Comparison of ENCODE assay signal across 1 cellular context in genomic region chr12:96371138-96371786, GRCh38.
TF ChIP-seq lines count a peak whose summit lies in the region.

No MANE protein-coding gene starts in this region.

TF ChIP-seq in K562, 482 proteins besides CTCF, POLR2A, EP300 and RAD21 (continued from another document and continues in another):
- TF ChIP-seq CTCFL (IDR thresholded peaks at IDR 0.05; ENCODE audit: borderline replicate concordance, insufficient read depth, low read depth, low read length, poor library complexity, severe bottlenecking) = no peak
- no peak for TF ChIP-seq BRF1 (IDR thresholded peaks at IDR 0.05; ENCODE audit: borderline replicate concordance, extremely low read depth, insufficient read length)
- 0 out of 2 replicates have a peak, but pooled peaks have one; percentile 4 for TF ChIP-seq MTA2 (IDR thresholded peaks at IDR 0.05; ENCODE audit: low read depth)
- TF ChIP-seq NFATC3 (IDR thresholded peaks at IDR 0.05) = no peak
- TF ChIP-seq ILF3 (IDR thresholded peaks at IDR 0.05; ENCODE audit: borderline replicate concordance) = no peak
- TF ChIP-seq HEY1 (CRISPR knock-in tag; IDR thresholded peaks at IDR 0.05; ENCODE audit: borderline replicate concordance) = no peak
- TF ChIP-seq SMARCA5 (IDR thresholded peaks at IDR 0.05) = 0 out of 2 replicates have a peak, but pooled peaks have one; percentile 5
- TF ChIP-seq ZBTB1 (CRISPR knock-in tag; IDR thresholded peaks at IDR 0.05; ENCODE audit: borderline replicate concordance, low read depth) = no peak
- no peak for TF ChIP-seq HDGF (IDR thresholded peaks at IDR 0.05)
- no peak for TF ChIP-seq USF2 (CRISPR knock-in tag; IDR thresholded peaks at IDR 0.05)
- no peak for TF ChIP-seq ZBTB40 (IDR thresholded peaks at IDR 0.05)
- TF ChIP-seq ZBTB40 (CRISPR knock-in tag; IDR thresholded peaks at IDR 0.05) = no peak
- no peak for TF ChIP-seq CTBP1 (IDR thresholded peaks at IDR 0.05; ENCODE audit: borderline replicate concordance)
- TF ChIP-seq ZBTB7A (IDR thresholded peaks at IDR 0.05; ENCODE audit: borderline replicate concordance, control insufficient read depth, low read depth, low read length) = no peak
- TF ChIP-seq NUFIP1 (IDR thresholded peaks at IDR 0.05; ENCODE audit: partially characterized antibody) = no peak
- TF ChIP-seq ELF1 (tag; IDR thresholded peaks at IDR 0.05) = no peak
- no peak for TF ChIP-seq ZNF41 (CRISPR knock-in tag; conservative IDR thresholded peaks at IDR 0.05)
- TF ChIP-seq ZNF830 (CRISPR knock-in tag; IDR thresholded peaks at IDR 0.05) = no peak
- peak; percentile 58 for TF ChIP-seq TCF3 (CRISPR knock-in tag; IDR thresholded peaks at IDR 0.05)
- TF ChIP-seq XRCC5 (IDR thresholded peaks at IDR 0.05; ENCODE audit: low read depth, low read length) = no peak
- no peak for TF ChIP-seq RBM39 (optimal IDR thresholded peaks at IDR 0.05; ENCODE audit: low read depth, low read length)
- TF ChIP-seq ESRRA (IDR thresholded peaks at IDR 0.05; ENCODE audit: borderline replicate concordance, low read depth) = no peak
- TF ChIP-seq EGR1 (conservative IDR thresholded peaks at IDR 0.05) = peak; percentile 87
- no peak for TF ChIP-seq SMC3 (conservative IDR thresholded peaks at IDR 0.05; ENCODE audit: insufficient read depth, low read depth, low read length)
- TF ChIP-seq CREB1 (IDR thresholded peaks at IDR 0.05) = no peak
- no peak for TF ChIP-seq CREB1 (CRISPR knock-in tag; IDR thresholded peaks at IDR 0.05)
- 0 out of 2 replicates have a peak, but pooled peaks have one; percentile 27 for TF ChIP-seq ZEB2 (IDR thresholded peaks at IDR 0.05)
- TF ChIP-seq RBFOX2 (IDR thresholded peaks at IDR 0.05; ENCODE audit: low read depth, low read length) = no peak
- no peak for TF ChIP-seq MCM7 (IDR thresholded peaks at IDR 0.05)
- TF ChIP-seq ATF1 (CRISPR knock-in tag; IDR thresholded peaks at IDR 0.05) = no peak
- TF ChIP-seq ATF1 (tag; IDR thresholded peaks at IDR 0.05) = peak; percentile 42; the same call in 1 of the 2 replicates
- TF ChIP-seq STAT5B (CRISPR knock-in tag; IDR thresholded peaks at IDR 0.05) = no peak
- no peak for TF ChIP-seq ZNF57 (CRISPR knock-in tag; IDR thresholded peaks at IDR 0.05)
- no peak for TF ChIP-seq ELK1 (CRISPR knock-in tag; IDR thresholded peaks at IDR 0.05)
- no peak for TF ChIP-seq SIN3A (IDR thresholded peaks at IDR 0.05; ENCODE audit: borderline replicate concordance in 2 of 2, control insufficient read depth in 1 of 2, low read depth in 2 of 2, low read length in 2 of 2)
- no peak for TF ChIP-seq ESRRB (CRISPR knock-in tag; IDR thresholded peaks at IDR 0.05; ENCODE audit: borderline replicate concordance)
- TF ChIP-seq ZNF512 (tag; IDR thresholded peaks at IDR 0.05) = no peak
- peak; percentile 50; the same call in 1 of the 2 replicates for TF ChIP-seq ADNP (tag; IDR thresholded peaks at IDR 0.05)
- TF ChIP-seq KDM5B (IDR thresholded peaks at IDR 0.05; ENCODE audit: insufficient replicate concordance, low read depth, low read length) = no peak
- peak in 1 of 2 experiments; percentile 15; a peak in 1 of 4 replicates for TF ChIP-seq MAZ (CRISPR knock-in tag; conservative IDR thresholded peaks at IDR 0.05 in 1 of 2, IDR thresholded peaks at IDR 0.05 in 1 of 2)
- TF ChIP-seq HNRNPK (IDR thresholded peaks at IDR 0.05; ENCODE audit: low read depth, low read length, poor library complexity, severe bottlenecking) = no peak
- no peak; the same call in 1 of the 2 replicates for TF ChIP-seq ATF3 (IDR thresholded peaks at IDR 0.05)
- no peak for TF ChIP-seq ATF3 (CRISPR knock-in tag; conservative IDR thresholded peaks at IDR 0.05)
- TF ChIP-seq NBN (IDR thresholded peaks at IDR 0.05; ENCODE audit: low read depth) = peak; percentile 60; the same call in 1 of the 2 replicates
- no peak for TF ChIP-seq BCLAF1 (IDR thresholded peaks at IDR 0.05; ENCODE audit: borderline replicate concordance in 1 of 2, control insufficient read depth in 1 of 2, low read depth in 2 of 2, low read length in 1 of 2)
- 0 out of 2 replicates have a peak, but pooled peaks have one; percentile 7 for TF ChIP-seq FOSL1 (tag; conservative IDR thresholded peaks at IDR 0.05)
